Comparison of ENCODE assay signal across 1 cellular context in the genomic region with DNA sequence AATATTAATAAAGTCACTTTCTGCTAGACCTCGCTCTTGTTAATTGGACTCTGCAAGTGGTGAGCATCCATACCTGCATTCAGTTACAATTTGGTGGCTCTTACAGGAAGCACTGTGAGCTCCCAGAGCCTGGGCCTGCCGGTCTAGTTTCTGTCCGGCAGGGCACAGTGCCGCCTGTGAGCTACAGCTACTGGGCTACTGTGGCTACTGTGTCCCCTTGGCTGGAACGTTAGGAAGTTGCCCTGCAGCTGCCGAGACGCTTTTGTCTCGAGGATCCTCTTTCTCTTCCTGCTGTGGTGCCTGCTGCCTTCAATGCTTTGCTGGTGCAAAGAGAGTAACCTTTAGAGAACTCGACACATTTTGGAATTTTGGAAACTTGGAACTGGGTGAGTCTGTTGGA.
TF ChIP-seq lines count a peak whose summit lies in the region.

No MANE protein-coding gene starts in this region.

TF ChIP-seq in GM23338, 12 proteins besides CTCF, POLR2A, EP300 and RAD21:
- TF ChIP-seq REST (IDR thresholded peaks at IDR 0.05; ENCODE audit: unreplicated experiment) (no peak), ZNF462 (CRISPR knock-in tag; IDR thresholded peaks at IDR 0.05) (no peak)
